ENCODE assay signal across 28 cellular contexts in the genomic region with DNA sequence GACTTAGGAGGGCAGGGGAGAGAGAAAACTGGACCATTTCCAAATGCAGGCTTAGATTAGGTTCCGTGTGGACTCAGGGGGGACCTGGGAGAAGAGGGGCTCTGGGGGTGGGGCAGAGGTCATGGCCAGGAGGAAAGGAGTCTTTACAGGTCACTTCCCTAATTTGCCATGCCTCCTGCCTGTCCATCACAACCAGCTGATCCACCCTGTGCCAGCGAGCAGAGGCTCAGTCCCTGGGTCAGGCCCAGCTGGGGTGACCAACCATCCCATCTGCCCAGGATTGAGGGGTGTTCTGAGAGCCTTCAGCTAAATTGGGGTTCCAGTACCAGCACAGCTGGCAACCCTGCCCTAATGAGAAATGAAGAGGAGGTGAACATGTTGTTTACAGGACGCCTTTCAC.
DNase-seq lines count a peak whose midpoint lies in the region; ATAC-seq and TF ChIP-seq lines count a peak whose summit lies in the region.
"Had no signal": no experiment of that assay in that cellular context is flagged by ENCODE, and none has a peak within 500 bp of the region (broad histone marks: within the 10 kb centered on the region; RNA-seq: fewer than 3 reads in every experiment).

No MANE protein-coding gene starts in this region.

- intact Hi-C loops in activated T-helper 1 cell treated with anti-CD3 and anti-CD28 coated beads, Interleukin-12 subunit alpha, Interleukin-12 subunit beta, Interleukin-2, Interleukin-4 antibody, amounts not matched to agents 30 ng/mL and 10 ng/mL and 1 ng/mL, durations not matched to agents 14 hours and 24 hours and 36 hours (cut with micrococcal nuclease), result no loop called here

- POLR2A ChIA-PET in activated naive CD8-positive, alpha-beta T cell treated with anti-CD3 and anti-CD28 coated beads, Interleukin-2, amount 10 ng/mL, durations not matched to agents 7 days and 5 days (lab: Charles Lee), result no interaction called here

- peak overlapping the region; percentile 45 for H3K27ac Mint-ChIP-seq in T-helper 2 cell treated with Interferon-gamma antibody and Interleukin-4, amounts not matched to agents 5 μg/mL and 100 μg/mL, for 36 hours
- H3K27ac Mint-ChIP-seq in activated naive CD8-positive, alpha-beta T cell treated with anti-CD3 and anti-CD28 coated beads, Interleukin-2, amount 10 ng/mL, durations not matched to agents 7 days and 5 days, result peak overlapping the region; percentile 49
- H3K27ac Mint-ChIP-seq in activated naive CD8-positive, alpha-beta T cell treated with anti-CD3 and anti-CD28 coated beads for 36 hours, result no peak overlapping the region
- H3K27ac Mint-ChIP-seq in osteocyte (ENCODE audit: unreplicated experiment), result no peak overlapping the region
- no peak overlapping the region for H3K27ac Mint-ChIP-seq in activated T-helper 1 cell treated with anti-CD3 and anti-CD28 coated beads, Interleukin-12 subunit alpha, Interleukin-12 subunit beta, Interleukin-2, Interleukin-4 antibody, amounts not matched to agents 30 ng/mL and 10 ng/mL and 1 ng/mL, durations not matched to agents 14 hours and 24 hours and 36 hours
- H3K27ac Mint-ChIP-seq: CD8-positive, alpha-beta memory T cell had no signal

- H3K9me3 Mint-ChIP-seq in T-helper 2 cell treated with Interferon-gamma antibody and Interleukin-4, amounts not matched to agents 5 μg/mL and 100 μg/mL, for 36 hours, result no peaks in the 10 kb centered on the region
- H3K9me3 Mint-ChIP-seq in activated naive CD8-positive, alpha-beta T cell treated with anti-CD3 and anti-CD28 coated beads, Interleukin-2, amount 10 ng/mL, durations not matched to agents 7 days and 5 days, result peaks cover 13% of the 10 kb centered on the region
- H3K9me3 Mint-ChIP-seq in activated naive CD8-positive, alpha-beta T cell treated with anti-CD3 and anti-CD28 coated beads for 36 hours, result peaks cover 6% of the 10 kb centered on the region
- H3K9me3 Mint-ChIP-seq in osteocyte (ENCODE audit: unreplicated experiment), result no peaks in the 10 kb centered on the region
- peaks cover 13% of the 10 kb centered on the region for H3K9me3 Mint-ChIP-seq in activated T-helper 1 cell treated with anti-CD3 and anti-CD28 coated beads, Interleukin-12 subunit alpha, Interleukin-12 subunit beta, Interleukin-2, Interleukin-4 antibody, amounts not matched to agents 30 ng/mL and 10 ng/mL and 1 ng/mL, durations not matched to agents 14 hours and 24 hours and 36 hours

- no peaks in the 10 kb centered on the region for H3K36me3 Mint-ChIP-seq in T-helper 2 cell treated with Interferon-gamma antibody and Interleukin-4, amounts not matched to agents 5 μg/mL and 100 μg/mL, for 36 hours (ENCODE audit: low read depth)
- peaks cover 3% of the 10 kb centered on the region for H3K36me3 Mint-ChIP-seq in activated naive CD8-positive, alpha-beta T cell treated with anti-CD3 and anti-CD28 coated beads, Interleukin-2, amount 10 ng/mL, durations not matched to agents 7 days and 5 days
- H3K36me3 Mint-ChIP-seq in activated naive CD8-positive, alpha-beta T cell treated with anti-CD3 and anti-CD28 coated beads for 36 hours, result no peaks in the 10 kb centered on the region
- no peaks in the 10 kb centered on the region for H3K36me3 Mint-ChIP-seq in osteocyte (ENCODE audit: unreplicated experiment)
- H3K36me3 Mint-ChIP-seq in activated T-helper 1 cell treated with anti-CD3 and anti-CD28 coated beads, Interleukin-12 subunit alpha, Interleukin-12 subunit beta, Interleukin-2, Interleukin-4 antibody, amounts not matched to agents 30 ng/mL and 10 ng/mL and 1 ng/mL, durations not matched to agents 14 hours and 24 hours and 36 hours (ENCODE audit: low read depth), result no peaks in the 10 kb centered on the region
- H3K36me3 Mint-ChIP-seq: CD8-positive, alpha-beta memory T cell had no signal

- no peaks in the 10 kb centered on the region for H3K27me3 Mint-ChIP-seq in T-helper 2 cell treated with Interferon-gamma antibody and Interleukin-4, amounts not matched to agents 5 μg/mL and 100 μg/mL, for 36 hours (ENCODE audit: low read depth)
- H3K27me3 Mint-ChIP-seq in activated naive CD8-positive, alpha-beta T cell treated with anti-CD3 and anti-CD28 coated beads, Interleukin-2, amount 10 ng/mL, durations not matched to agents 7 days and 5 days, result no peaks in the 10 kb centered on the region
- no peaks in the 10 kb centered on the region for H3K27me3 Mint-ChIP-seq in activated naive CD8-positive, alpha-beta T cell treated with anti-CD3 and anti-CD28 coated beads for 36 hours
- H3K27me3 Mint-ChIP-seq in osteocyte (ENCODE audit: unreplicated experiment), result no peaks in the 10 kb centered on the region
- no peaks in the 10 kb centered on the region for H3K27me3 Mint-ChIP-seq in activated T-helper 1 cell treated with anti-CD3 and anti-CD28 coated beads, Interleukin-12 subunit alpha, Interleukin-12 subunit beta, Interleukin-2, Interleukin-4 antibody, amounts not matched to agents 30 ng/mL and 10 ng/mL and 1 ng/mL, durations not matched to agents 14 hours and 24 hours and 36 hours (ENCODE audit: insufficient read depth)

- no peak overlapping the region for H3K4me3 Mint-ChIP-seq in T-helper 2 cell treated with Interferon-gamma antibody and Interleukin-4, amounts not matched to agents 5 μg/mL and 100 μg/mL, for 36 hours
- H3K4me3 Mint-ChIP-seq in activated naive CD8-positive, alpha-beta T cell treated with anti-CD3 and anti-CD28 coated beads, Interleukin-2, amount 10 ng/mL, durations not matched to agents 7 days and 5 days, result no peak overlapping the region
- no peak overlapping the region for H3K4me3 Mint-ChIP-seq in activated naive CD8-positive, alpha-beta T cell treated with anti-CD3 and anti-CD28 coated beads for 36 hours
- H3K4me3 Mint-ChIP-seq in osteocyte (ENCODE audit: unreplicated experiment), result no peak overlapping the region
- no peak overlapping the region for H3K4me3 Mint-ChIP-seq in activated T-helper 1 cell treated with anti-CD3 and anti-CD28 coated beads, Interleukin-12 subunit alpha, Interleukin-12 subunit beta, Interleukin-2, Interleukin-4 antibody, amounts not matched to agents 30 ng/mL and 10 ng/mL and 1 ng/mL, durations not matched to agents 14 hours and 24 hours and 36 hours
- H3K4me3 Mint-ChIP-seq: CD14-positive monocyte; CD8-positive, alpha-beta memory T cell had no signal

- peak overlapping the region; percentile 76 for H3K27ac ChIP-seq in epithelial cell of prostate

- peaks cover 6% of the 10 kb centered on the region for H3K4me1 Mint-ChIP-seq in T-helper 2 cell treated with Interferon-gamma antibody and Interleukin-4, amounts not matched to agents 5 μg/mL and 100 μg/mL, for 36 hours (ENCODE audit: low read depth)
- peaks cover 4% of the 10 kb centered on the region for H3K4me1 Mint-ChIP-seq in activated naive CD8-positive, alpha-beta T cell treated with anti-CD3 and anti-CD28 coated beads, Interleukin-2, amount 10 ng/mL, durations not matched to agents 7 days and 5 days
- peaks cover 11% of the 10 kb centered on the region for H3K4me1 Mint-ChIP-seq in activated naive CD8-positive, alpha-beta T cell treated with anti-CD3 and anti-CD28 coated beads for 36 hours
- no peaks in the 10 kb centered on the region for H3K4me1 Mint-ChIP-seq in osteocyte (ENCODE audit: unreplicated experiment)
- peaks cover 7% of the 10 kb centered on the region for H3K4me1 Mint-ChIP-seq in activated T-helper 1 cell treated with anti-CD3 and anti-CD28 coated beads, Interleukin-12 subunit alpha, Interleukin-12 subunit beta, Interleukin-2, Interleukin-4 antibody, amounts not matched to agents 30 ng/mL and 10 ng/mL and 1 ng/mL, durations not matched to agents 14 hours and 24 hours and 36 hours (ENCODE audit: low read depth)

- no peak for TF ChIP-seq CTCF in osteocyte (IDR thresholded peaks at IDR 0.05)

- ATAC-seq in activated naive CD8-positive, alpha-beta T cell treated with anti-CD3 and anti-CD28 coated beads, Interleukin-2, amount 10 ng/mL, durations not matched to agents 7 days and 5 days (ENCODE audit: low read depth), result no peak

- DNase-seq in T-helper 2 cell treated with Interferon-gamma antibody and Interleukin-4, amounts not matched to agents 5 μg/mL and 100 μg/mL, for 36 hours (ENCODE audit: low spot score), result no peak
- DNase-seq in T-helper 2 cell, result no peak
- DNase-seq in activated naive CD8-positive, alpha-beta T cell treated with anti-CD3 and anti-CD28 coated beads, Interleukin-2, amount 10 ng/mL, durations not matched to agents 7 days and 5 days, result no peak
- no peak for DNase-seq in activated naive CD8-positive, alpha-beta T cell treated with anti-CD3 and anti-CD28 coated beads for 36 hours
- no peak for DNase-seq in epithelial cell of prostate (ENCODE audit: low read depth, low spot score)
- DNase-seq in osteocyte (ENCODE audit: extremely low spot score, unreplicated experiment), result peak; percentile 65
- no peak for DNase-seq in mucosa of gallbladder (ENCODE audit: low spot score)
- DNase-seq in activated T-helper 1 cell treated with anti-CD3 and anti-CD28 coated beads, Interleukin-12 subunit alpha, Interleukin-12 subunit beta, Interleukin-2, Interleukin-4 antibody, amounts not matched to agents 30 ng/mL and 10 ng/mL and 1 ng/mL, durations not matched to agents 14 hours and 24 hours and 36 hours (ENCODE audit: low spot score), result no peak
- DNase-seq: 8988T; ACHN; BE2C; CD8-positive, alpha-beta memory T cell; DMS 273 treated with DMSO at 0.1 percent for 48 hours; DMS79 treated with DMSO at 0.1 percent for 48 hours; GF-D8; GOT3; IMR-90; KG1; MM.1S; NCI-H1048; NCI-H1417; NCI-H1694; NCI-H2029 treated with DMSO at 0.1 percent for 48 hours; NCI-H2227 treated with DMSO at 0.1 percent for 48 hours; NCI-H526 treated with DMSO at 0.1 percent for 48 hours; RPMI8226; SHP77 treated with DMSO at 0.1 percent for 48 hours had no signal

Comparison
In these comparisons a context has a peak if more than half of its experiments do, and no peak if none do; other contexts are left out.
1. H3K27ac Mint-ChIP-seq: peak in T-helper 2 cell treated with Interferon-gamma antibody and Interleukin-4, amounts not matched to agents 5 μg/mL and 100 μg/mL, for 36 hours (single experiment) and activated naive CD8-positive, alpha-beta T cell treated with anti-CD3 and anti-CD28 coated beads, Interleukin-2, amount 10 ng/mL, durations not matched to agents 7 days and 5 days (single experiment); none in activated naive CD8-positive, alpha-beta T cell treated with anti-CD3 and anti-CD28 coated beads for 36 hours (single experiment), osteocyte (single experiment) and activated T-helper 1 cell treated with anti-CD3 and anti-CD28 coated beads, Interleukin-12 subunit alpha, Interleukin-12 subunit beta, Interleukin-2, Interleukin-4 antibody, amounts not matched to agents 30 ng/mL and 10 ng/mL and 1 ng/mL, durations not matched to agents 14 hours and 24 hours and 36 hours (single experiment).